In genomic region chr7:159239028-159239427, GRCh38 we compare ENCODE assay signal across 35 cellular contexts.
"Had no signal": no experiment of that assay in that cellular context is flagged by ENCODE, and none has a peak within 500 bp of the region (broad histone marks: within the 10 kb centered on the region; RNA-seq: fewer than 3 reads in every experiment).

No MANE protein-coding gene starts in this region.

- H3K9me3 ChIP-seq: MG63 had no signal

- DNase-seq: Karpas-422, Kasumi-1, MG63, MM.1S, MV-4-11, NCI-H1048, NCI-H1092, NCI-H1092 treated with DMSO at 0.1 percent for 48 hours, NCI-H1105, NCI-H1105 treated with DMSO at 0.1 percent for 48 hours, NCI-H1417, NCI-H1417 treated with DMSO at 0.1 percent for 48 hours, NCI-H1436, NCI-H1436 treated with DMSO at 0.1 percent for 48 hours, NCI-H146, NCI-H1694, NCI-H1694 treated with DMSO at 0.1 percent for 48 hours, NCI-H187, NCI-H187 treated with DMSO at 0.1 percent for 48 hours, NCI-H1930, NCI-H2029, NCI-H2029 treated with DMSO at 0.1 percent for 48 hours, NCI-H2081, NCI-H2081 treated with DMSO at 0.1 percent for 48 hours, NCI-H2107, NCI-H2171, NCI-H2171 treated with DMSO at 0.1 percent for 48 hours, NCI-H2227 treated with DMSO at 0.1 percent for 48 hours, NCI-H226, NCI-H345, NCI-H446, NCI-H446 treated with DMSO at 0.1 percent for 48 hours, NCI-H510A, NCI-H510A treated with DMSO at 0.1 percent for 48 hours, NCI-H524 had no signal

- H3K27me3 ChIP-seq: MG63 had no signal

- H3K4me3 ChIP-seq: MG63 had no signal

- H3K36me3 ChIP-seq: MG63 had no signal
